In genomic region chr2:157826644-157827043, GRCh38 we compare ENCODE assay signal across 1 cellular context.
A peak's percentile ranks its signal among the peaks of the same experiment; 100 is the strongest.
TF ChIP-seq lines count a peak whose summit lies in the region.
"Not testable (repeated sequence)": the region's sequence is repeated elsewhere in the genome, so short reads cannot be mapped to it uniquely, and the experiment has no call there.

No MANE protein-coding gene starts in this region.

TF ChIP-seq in HepG2, 621 proteins besides CTCF, POLR2A, EP300 and RAD21:
- TF ChIP-seq HNRNPK (IDR thresholded peaks at IDR 0.05; ENCODE audit: low read depth, low read length, poor library complexity, severe bottlenecking) (peak; percentile 42), FOXP1 (IDR thresholded peaks at IDR 0.05) (0 out of 2 replicates have a peak, but pooled peaks have one; percentile 12)
- TF ChIP-seq FOXP1 (CRISPR knock-in tag; IDR thresholded peaks at IDR 0.05): not testable (repeated sequence)
